Comparison of ENCODE assay signal across 17 cellular contexts in genomic region chr18:54928236-54928635, GRCh38. TPM values are rescaled to one million over a fixed set of nuclear protein-coding genes. Genes with fewer than 3 reads are reported as not detected.
A peak's percentile ranks its signal among the peaks of the same experiment; 100 is the strongest.
DNase-seq lines count a peak whose midpoint lies in the region; TF ChIP-seq lines count a peak whose summit lies in the region.
"Had no signal": no experiment of that assay in that cellular context is flagged by ENCODE, and none has a peak within 500 bp of the region (broad histone marks: within the 10 kb centered on the region; RNA-seq: fewer than 3 reads in every experiment).

No MANE protein-coding gene starts in this region.

- intact Hi-C loops in ovary (cut with DNase I), result no loop called here

- no CpG with 5 or more reads among the region's 2 CpGs for WGBS in trophoblast cell (ENCODE audit: extremely low coverage, insufficient coverage, insufficient read length)
- 82 to 85% (median 84%) methylated on average over 2 of the region's 2 CpGs for WGBS in ovary, 3 donors

- H4K91ac ChIP-seq in trophoblast cell (ENCODE audit: low read depth, low read length), result no peak overlapping the region

- no peak overlapping the region for H2AFZ ChIP-seq in trophoblast cell (ENCODE audit: insufficient read depth, low read length, poor library complexity)
- H2AFZ ChIP-seq: GM23338 had no signal

- H2BK120ac ChIP-seq in trophoblast cell (ENCODE audit: insufficient read depth, low read length, poor library complexity), result no peak overlapping the region

- no peak for TF ChIP-seq CTCF in epithelial cell of esophagus (IDR thresholded peaks at IDR 0.05; ENCODE audit: insufficient read depth, low read depth, low read length, missing control alignments)
- TF ChIP-seq CTCF in ovary (IDR thresholded peaks at IDR 0.05), result no peak

- TF ChIP-seq POLR2A in ovary (IDR thresholded peaks at IDR 0.05), result no peak

- H4K12ac ChIP-seq in trophoblast cell (ENCODE audit: low read depth, low read length), result no peak overlapping the region

- DNase-seq in ELR (ENCODE audit: low read depth), result peak; percentile 33
- DNase-seq in NCI-H226, result peak; percentile 40
- DNase-seq in epithelial cell of esophagus (ENCODE audit: low read depth), result peak; percentile 10
- DNase-seq in kidney glomerular epithelial cell (lab: John Stamatoyannopoulos, UW), result peak; percentile 22
- no peak for DNase-seq in substantia nigra (lab: John Stamatoyannopoulos, UW)
- no peak for DNase-seq in trophoblast cell
- no peak for DNase-seq in ovary
- DNase-seq in midbrain (lab: John Stamatoyannopoulos, UW), result no peak
- DNase-seq: ACHN; Calu3; CD4-positive, alpha-beta T cell; DMS 273 treated with DMSO at 0.1 percent for 48 hours; H7 had no signal

- no peak overlapping the region for H3K23ac ChIP-seq in trophoblast cell (ENCODE audit: low read length)

- H3K27ac ChIP-seq in substantia nigra (ENCODE audit: low read depth, low read length, poor library complexity, severe bottlenecking) (no peak overlapping the region), trophoblast cell (ENCODE audit: low read depth, low read length) (no peak overlapping the region), ovary (no peak overlapping the region)
- H3K27ac ChIP-seq: BLaER1 treated with 17β-estradiol and CSF1 and Interleukin-3, amounts not matched to agents 10 nM and 100 nM had no signal

- H3K4ac ChIP-seq in trophoblast cell (ENCODE audit: low read depth, low read length), result no peak overlapping the region

- H2BK5ac ChIP-seq in trophoblast cell (ENCODE audit: low read depth, low read length, poor library complexity), result no peak overlapping the region

- H3K9me3 ChIP-seq in trophoblast cell (ENCODE audit: insufficient read depth, low read depth, low read length), result no peaks in the 10 kb centered on the region
- no peaks in the 10 kb centered on the region for H3K9me3 ChIP-seq in ovary

- no peak overlapping the region for H3K18ac ChIP-seq in trophoblast cell (ENCODE audit: low read length)

- H3K4me2 ChIP-seq in trophoblast cell (ENCODE audit: low read length), result no peak overlapping the region
- H3K4me2 ChIP-seq: BLaER1 treated with 17β-estradiol and CSF1 and Interleukin-3, amounts not matched to agents 10 nM and 100 nM; GM23338 had no signal

- H3K79me2 ChIP-seq in trophoblast cell (ENCODE audit: control insufficient read depth, insufficient read depth, low read length, poor library complexity), result no peaks in the 10 kb centered on the region

- H3K14ac ChIP-seq in trophoblast cell (ENCODE audit: low read length), result no peak overlapping the region

- H4K8ac ChIP-seq in trophoblast cell (ENCODE audit: low read depth, low read length), result no peak overlapping the region

- no peaks in the 10 kb centered on the region for H3K36me3 ChIP-seq in trophoblast cell (ENCODE audit: control insufficient read depth in 1 of 2, insufficient read depth in 2 of 2, low read length in 2 of 2)
- H3K36me3 ChIP-seq in ovary, result no peaks in the 10 kb centered on the region
- H3K36me3 ChIP-seq: BLaER1 treated with 17β-estradiol and CSF1 and Interleukin-3, amounts not matched to agents 10 nM and 100 nM had no signal

- no peaks in the 10 kb centered on the region for H3K79me1 ChIP-seq in trophoblast cell (ENCODE audit: low read length)

- H3K4me3 ChIP-seq in epithelial cell of esophagus (ENCODE audit: low read length), result no peak overlapping the region
- H3K4me3 ChIP-seq in trophoblast cell (ENCODE audit: low read depth, low read length), result no peak overlapping the region
- no peak overlapping the region for H3K4me3 ChIP-seq in ovary
- H3K4me3 ChIP-seq: BLaER1 treated with 17β-estradiol and CSF1 and Interleukin-3, amounts not matched to agents 10 nM and 100 nM; GM12878; GM23338 had no signal

- TF ChIP-seq EP300 in ovary (IDR thresholded peaks at IDR 0.05), result no peak

- H2AK5ac ChIP-seq in trophoblast cell (ENCODE audit: low read length), result no peak overlapping the region

- H3K27me3 ChIP-seq in trophoblast cell (ENCODE audit: insufficient read depth, low read length) (no peaks in the 10 kb centered on the region), ovary (no peaks in the 10 kb centered on the region)
- H3K27me3 ChIP-seq: BLaER1 treated with 17β-estradiol and CSF1 and Interleukin-3, amounts not matched to agents 10 nM and 100 nM had no signal

- no peak overlapping the region for H3K9ac ChIP-seq in trophoblast cell (ENCODE audit: low read length)
- H3K9ac ChIP-seq: BLaER1 treated with 17β-estradiol and CSF1 and Interleukin-3, amounts not matched to agents 10 nM and 100 nM had no signal

- H3K4me1 ChIP-seq in trophoblast cell (ENCODE audit: control insufficient read depth in 1 of 2, insufficient read depth in 2 of 2, low read length in 2 of 2) (no peaks in the 10 kb centered on the region), ovary (ENCODE audit: insufficient read depth) (no peaks in the 10 kb centered on the region)

- no peak overlapping the region for H2BK12ac ChIP-seq in trophoblast cell (ENCODE audit: low read length)

RNA-seq across cellular contexts. Expression of gene CCDC68, which starts 31.0 kb away (rescaled TPM):
- 3.6 and 5.0 TPM in 2 replicates for polyA plus RNA-seq in trophoblast cell (2013)
- 10 to 100 TPM in 3 of 7 donors, 1 to 10 TPM in 4; 5.4 to 62.8 (median 8.9) TPM for total RNA-seq in ovary
- polyA plus RNA-seq in ovary, result 10 to 100 TPM; 11.2 to 17.7 TPM
- total RNA-seq: CD4-positive, alpha-beta T cell; G401; GM12878 had no signal

Comparison
In these comparisons a context has a peak if more than half of its experiments do, and no peak if none do; other contexts are left out.
1. DNase-seq: peak in ELR (single experiment), NCI-H226 (single experiment), epithelial cell of esophagus (single experiment) and kidney glomerular epithelial cell (single experiment); none in substantia nigra (0 of 49), trophoblast cell (0 of 2), ovary (0 of 5) and midbrain (single experiment).